In genomic region chr15:66733976-66734375, GRCh38 we compare ENCODE assay signal across 14 cellular contexts. TPM values are rescaled to one million over a fixed set of nuclear protein-coding genes. Genes with fewer than 3 reads are reported as not detected.
DNase-seq lines count a peak whose midpoint lies in the region; ATAC-seq and TF ChIP-seq lines count a peak whose summit lies in the region.
"Had no signal": no experiment of that assay in that cellular context is flagged by ENCODE, and none has a peak within 500 bp of the region (broad histone marks: within the 10 kb centered on the region; RNA-seq: fewer than 3 reads in every experiment).

No MANE protein-coding gene starts in this region.

- CTCF ChIA-PET in activated CD8-positive, alpha-beta T cell treated with anti-CD3 and anti-CD28 coated beads for 36 hours (lab: Charles Lee) = interaction anchor here (1.3 kb wide), 1 partner anchor 117 kb away, joined by 4 read pairs; no protein-coding TSS in a partner anchor

- H3K4me3 Mint-ChIP-seq in activated CD8-positive, alpha-beta T cell treated with anti-CD3 and anti-CD28 coated beads for 36 hours = no peak overlapping the region
- H3K4me3 Mint-ChIP-seq in glutamatergic neuron (ENCODE audit: unreplicated experiment) = no peak overlapping the region

- POLR2A ChIA-PET in activated CD8-positive, alpha-beta T cell treated with anti-CD3 and anti-CD28 coated beads for 36 hours (lab: Charles Lee) = no interaction called here

- H3K27me3 ChIP-seq in left lung (no peaks in the 10 kb centered on the region), sigmoid colon (no peaks in the 10 kb centered on the region)

- intact Hi-C loops in left lung (cut with DNase I) = no loop called here
- intact Hi-C loops in sigmoid colon (cut with DNase I) = no loop called here
- intact Hi-C loops in activated CD8-positive, alpha-beta T cell treated with anti-CD3 and anti-CD28 coated beads for 36 hours (cut with micrococcal nuclease) = no loop called here

- TF ChIP-seq EP300 in sigmoid colon (IDR thresholded peaks at IDR 0.05) = no peak

- in situ Hi-C loops in GM13976 (cut with MboI; ENCODE audit: low sequenced_read_pairs, unreplicated experiment) = no loop called here

- H3K9me3 ChIP-seq in left lung = no peaks in the 10 kb centered on the region
- no peaks in the 10 kb centered on the region for H3K9me3 ChIP-seq in sigmoid colon

- peak overlapping the region; percentile 51 to 89 for H3K27ac ChIP-seq in coronary artery
- H3K27ac ChIP-seq in left lung = peak overlapping the region in 1 of 2 donors; percentile 43
- peak overlapping the region; percentile 51 to 75 (median 73) for H3K27ac ChIP-seq in sigmoid colon

- H3K4me1 ChIP-seq in left lung (peaks cover 20 to 68% of the 10 kb centered on the region in 2 donors), sigmoid colon (peaks cover 0 to 50% (median 36%) of the 10 kb centered on the region in 4 donors)

- peak; percentile 9 for ATAC-seq in left lung
- ATAC-seq in activated CD8-positive, alpha-beta T cell treated with anti-CD3 and anti-CD28 coated beads for 36 hours = no peak

- H3K4me3 ChIP-seq in AG10803 (ENCODE audit: low read length) = peak overlapping the region; percentile 13
- H3K4me3 ChIP-seq in coronary artery = peak overlapping the region; percentile 56
- no peak overlapping the region for H3K4me3 ChIP-seq in left lung
- H3K4me3 ChIP-seq in sigmoid colon = no peak overlapping the region
- H3K4me3 ChIP-seq: lung had no signal

- no peak overlapping the region for H3K27ac Mint-ChIP-seq in activated CD8-positive, alpha-beta T cell treated with anti-CD3 and anti-CD28 coated beads for 36 hours
- no peak overlapping the region for H3K27ac Mint-ChIP-seq in glutamatergic neuron (ENCODE audit: unreplicated experiment)

- no peaks in the 10 kb centered on the region for H3K4me1 Mint-ChIP-seq in activated CD8-positive, alpha-beta T cell treated with anti-CD3 and anti-CD28 coated beads for 36 hours (ENCODE audit: low read depth)
- H3K4me1 Mint-ChIP-seq in glutamatergic neuron (ENCODE audit: low read depth, unreplicated experiment) = no peaks in the 10 kb centered on the region

- DNase-seq in AG10803 (ENCODE audit: low read depth) = no peak
- no peak for DNase-seq in coronary artery (ENCODE audit: low spot score)
- no peak for DNase-seq in left lung
- DNase-seq in sigmoid colon = peak; percentile 65
- DNase-seq in GM13976 (ENCODE audit: low spot score) = no peak
- no peak for DNase-seq in activated CD8-positive, alpha-beta T cell treated with anti-CD3 and anti-CD28 coated beads for 36 hours
- DNase-seq in glutamatergic neuron = no peak
- DNase-seq in cerebellum (ENCODE audit: low spot score) = no peak
- DNase-seq: ACHN; activated T-cell treated with anti-CD3 and anti-CD28 coated beads for 4 hours; effector CD4-positive, alpha-beta T cell; NCI-H2029 treated with DMSO at 0.1 percent for 48 hours; SW 1271 had no signal

- H3K36me3 ChIP-seq in left lung (no peaks in the 10 kb centered on the region), sigmoid colon (no peaks in the 10 kb centered on the region)

- no peak for TF ChIP-seq CTCF in AG10803 (conservative IDR thresholded peaks at IDR 0.05; ENCODE audit: low read length)
- no peak for TF ChIP-seq CTCF in coronary artery (IDR thresholded peaks at IDR 0.05)
- no peak for TF ChIP-seq CTCF in left lung (IDR thresholded peaks at IDR 0.05)
- TF ChIP-seq CTCF in sigmoid colon (IDR thresholded peaks at IDR 0.05) = no peak
- TF ChIP-seq CTCF in GM13976 (IDR thresholded peaks at IDR 0.05; ENCODE audit: borderline replicate concordance, control extremely low read depth, extremely low read depth, insufficient read depth, missing control alignments) = no peak
- no peak for TF ChIP-seq CTCF in activated CD8-positive, alpha-beta T cell treated with anti-CD3 and anti-CD28 coated beads for 36 hours (IDR thresholded peaks at IDR 0.05)
- no peak for TF ChIP-seq CTCF in glutamatergic neuron (IDR thresholded peaks at IDR 0.05; ENCODE audit: partially characterized antibody, unreplicated experiment)

- TF ChIP-seq POLR2A in sigmoid colon (IDR thresholded peaks at IDR 0.05) = no peak

- WGBS in sigmoid colon, 2 donors = 79 to 85% methylated on average over 11 of the region's 11 CpGs

- peaks cover 1% of the 10 kb centered on the region for H3K27me3 Mint-ChIP-seq in activated CD8-positive, alpha-beta T cell treated with anti-CD3 and anti-CD28 coated beads for 36 hours
- H3K27me3 Mint-ChIP-seq in glutamatergic neuron (ENCODE audit: unreplicated experiment) = peaks cover 5% of the 10 kb centered on the region

- H3K9me3 Mint-ChIP-seq in activated CD8-positive, alpha-beta T cell treated with anti-CD3 and anti-CD28 coated beads for 36 hours = no peaks in the 10 kb centered on the region
- H3K9me3 Mint-ChIP-seq in glutamatergic neuron (ENCODE audit: unreplicated experiment) = peaks cover 3% of the 10 kb centered on the region

- no peaks in the 10 kb centered on the region for H3K36me3 Mint-ChIP-seq in activated CD8-positive, alpha-beta T cell treated with anti-CD3 and anti-CD28 coated beads for 36 hours (ENCODE audit: low read depth)
- H3K36me3 Mint-ChIP-seq in glutamatergic neuron (ENCODE audit: unreplicated experiment) = no peaks in the 10 kb centered on the region

RNA-seq across cellular contexts. Expression of gene SMAD6, which starts 31.9 kb away (rescaled TPM):
- total RNA-seq in left lung = 100 to 1,000 TPM in 1 of 2 donors, 10 to 100 TPM in 1; 84.9 to 110 TPM
- total RNA-seq in sigmoid colon = 1 to 10 TPM; 4.8 to 8.0 (median 5.8) TPM
- 1 to 10 TPM; 1.8 to 9.2 (median 1.8) TPM for polyA plus RNA-seq in sigmoid colon
- under 1 TPM; 0.25 to 0.41 TPM for total RNA-seq in activated CD8-positive, alpha-beta T cell treated with anti-CD3 and anti-CD28 coated beads for 36 hours
- total RNA-seq in glutamatergic neuron (ENCODE audit: unreplicated experiment) = 0.83 TPM
- 10.8 TPM for total RNA-seq in cerebellum

Comparison
In these comparisons a context has a peak if more than half of its experiments do, and no peak if none do; other contexts are left out.
1. H3K4me3 ChIP-seq: peak in AG10803 (single experiment) and coronary artery (single experiment); none in left lung (0 of 2) and sigmoid colon (0 of 4).